In genomic region chr11:102934735-102935134, GRCh38 we compare ENCODE assay signal across 38 cellular contexts. TPM values are rescaled to one million over a fixed set of nuclear protein-coding genes. Genes with fewer than 3 reads are reported as not detected.
"Had no signal": no experiment of that assay in that cellular context is flagged by ENCODE, and none has a peak within 500 bp of the region (broad histone marks: within the 10 kb centered on the region; RNA-seq: fewer than 3 reads in every experiment).

No MANE protein-coding gene starts in this region.

- H3K4me3 ChIP-seq: ascending aorta, cardiac muscle cell had no signal

- H3K36me3 ChIP-seq: ascending aorta, cardiac muscle cell had no signal

- H3K4me1 ChIP-seq: ascending aorta had no signal

- H3K27me3 ChIP-seq: ascending aorta had no signal

- H3K4me1 Mint-ChIP-seq: activated CD4-positive, alpha-beta memory T cell treated with anti-CD3 and anti-CD28 coated beads, Interleukin-2, amount 10 ng/mL, durations not matched to agents 7 days and 5 days; activated CD4-positive, alpha-beta T cell treated with anti-CD3 and anti-CD28 coated beads for 36 hours; activated CD4-positive, alpha-beta T cell treated with anti-CD3 and anti-CD28 coated beads, Interleukin-2, amount 10 ng/mL, durations not matched to agents 7 days and 5 days; activated naive CD4-positive, alpha-beta T cell treated with anti-CD3 and anti-CD28 coated beads, Interleukin-2, amount 10 ng/mL, durations not matched to agents 7 days and 5 days; activated naive CD4-positive, alpha-beta T cell treated with anti-CD3 and anti-CD28 coated beads, Interleukin-2, amount 50 U/mL, for 24 hours; activated naive CD8-positive, alpha-beta T cell treated with anti-CD3 and anti-CD28 coated beads, Interleukin-2, amount 10 ng/mL, durations not matched to agents 7 days and 5 days; activated naive CD8-positive, alpha-beta T cell treated with anti-CD3 and anti-CD28 coated beads, Interleukin-2, amount 50 U/mL, for 24 hours; brain; central memory CD8-positive, alpha-beta T cell had no signal

- DNase-seq: activated CD4-positive, alpha-beta memory T cell treated with anti-CD3 and anti-CD28 coated beads, Interleukin-2, amount 10 ng/mL, durations not matched to agents 7 days and 5 days; activated CD4-positive, alpha-beta T cell treated with anti-CD3 and anti-CD28 coated beads for 1 hour; activated CD4-positive, alpha-beta T cell treated with anti-CD3 and anti-CD28 coated beads for 36 hours; activated CD4-positive, alpha-beta T cell treated with anti-CD3 and anti-CD28 coated beads for 48 hours; activated CD4-positive, alpha-beta T cell treated with anti-CD3 and anti-CD28 coated beads, Interleukin-2, amount 10 ng/mL, durations not matched to agents 7 days and 5 days; activated CD4-positive, alpha-beta T cell treated with anti-CD3 and anti-CD28 coated beads, Interleukin-2, amount 50 U/mL, for 48 hours; activated CD4-positive, CD25-positive, alpha-beta regulatory T cell; activated CD8-positive, alpha-beta memory T cell treated with anti-CD3 and anti-CD28 coated beads for 24 hours; activated CD8-positive, alpha-beta memory T cell treated with anti-CD3 and anti-CD28 coated beads, Interleukin-2, amount 10 ng/mL, durations not matched to agents 7 days and 5 days; activated CD8-positive, alpha-beta memory T cell treated with anti-CD3 and anti-CD28 coated beads, Interleukin-2, amount 50 U/mL, for 48 hours; activated CD8-positive, alpha-beta T cell treated with anti-CD3 and anti-CD28 coated beads, Interleukin-2, amount 10 ng/mL, durations not matched to agents 7 days and 5 days; activated effector memory CD4-positive, alpha-beta T cell treated with Interleukin-2 at 50 U/mL for 16 hours; activated gamma-delta T cell; activated naive CD4-positive, alpha-beta T cell treated with anti-CD3 and anti-CD28 coated beads, Interleukin-2, amount 10 ng/mL, durations not matched to agents 7 days and 5 days; activated naive CD4-positive, alpha-beta T cell treated with Interleukin-2 at 50 U/mL for 16 hours; activated naive CD8-positive, alpha-beta T cell treated with anti-CD3 and anti-CD28 coated beads, Interleukin-2, amount 10 ng/mL, durations not matched to agents 7 days and 5 days; activated naive CD8-positive, alpha-beta T cell treated with anti-CD3 and anti-CD28 coated beads, Interleukin-2, amount 50 U/mL, for 24 hours; activated T-cell treated with anti-CD3 and anti-CD28 coated beads, Interleukin-2, amount 50 U/mL, for 24 hours; activated T-cell treated with anti-CD3 and anti-CD28 coated beads, Interleukin-2, amount 50 U/mL, for 48 hours; amygdala; anterior cingulate cortex; caudate nucleus; cerebellar nuclear complex; T-helper 2 cell; T-helper 9 cell had no signal

- H3K27ac Mint-ChIP-seq: activated CD4-positive, alpha-beta memory T cell treated with anti-CD3 and anti-CD28 coated beads, Interleukin-2, amount 10 ng/mL, durations not matched to agents 7 days and 5 days; activated CD4-positive, alpha-beta T cell treated with anti-CD3 and anti-CD28 coated beads for 36 hours; activated CD4-positive, alpha-beta T cell treated with anti-CD3 and anti-CD28 coated beads, Interleukin-2, amount 10 ng/mL, durations not matched to agents 7 days and 5 days; activated CD8-positive, alpha-beta memory T cell treated with anti-CD3 and anti-CD28 coated beads, Interleukin-2, amount 10 ng/mL, durations not matched to agents 7 days and 5 days; activated CD8-positive, alpha-beta T cell treated with anti-CD3 and anti-CD28 coated beads, Interleukin-2, amount 10 ng/mL, durations not matched to agents 7 days and 5 days; activated naive CD4-positive, alpha-beta T cell treated with anti-CD3 and anti-CD28 coated beads, Interleukin-2, amount 10 ng/mL, durations not matched to agents 7 days and 5 days; activated naive CD4-positive, alpha-beta T cell treated with anti-CD3 and anti-CD28 coated beads, Interleukin-2, amount 50 U/mL, for 24 hours; activated naive CD8-positive, alpha-beta T cell; activated naive CD8-positive, alpha-beta T cell treated with anti-CD3 and anti-CD28 coated beads, Interleukin-2, amount 10 ng/mL, durations not matched to agents 7 days and 5 days; activated naive CD8-positive, alpha-beta T cell treated with anti-CD3 and anti-CD28 coated beads, Interleukin-2, amount 50 U/mL, for 24 hours; activated T-cell treated with anti-CD3 and anti-CD28 coated beads, Interleukin-2, amount 50 U/mL, for 24 hours; activated T-helper 2 cell treated with anti-CD3 and anti-CD28 coated beads, Interferon-gamma antibody, Interleukin-2, Interleukin-4, amounts not matched to agents 10 μg/mL and 5 μg/mL and 100 μg/mL, durations not matched to agents 14 hours and 24 hours and 36 hours; brain; T-helper 1 cell treated with Interleukin-12 subunit alpha and Interleukin-12 subunit beta and Interleukin-4 antibody, amounts not matched to agents 30 μg/mL and 1 μg/mL, for 36 hours; T-helper 2 cell treated with Interferon-gamma antibody and Interleukin-4, amounts not matched to agents 5 μg/mL and 100 μg/mL, for 36 hours had no signal

- H3K9me3 Mint-ChIP-seq: activated CD4-positive, alpha-beta memory T cell treated with anti-CD3 and anti-CD28 coated beads, Interleukin-2, amount 10 ng/mL, durations not matched to agents 7 days and 5 days; activated CD4-positive, alpha-beta T cell treated with anti-CD3 and anti-CD28 coated beads, Interleukin-2, amount 10 ng/mL, durations not matched to agents 7 days and 5 days; activated naive CD4-positive, alpha-beta T cell treated with anti-CD3 and anti-CD28 coated beads, Interleukin-2, amount 10 ng/mL, durations not matched to agents 7 days and 5 days; activated naive CD4-positive, alpha-beta T cell treated with anti-CD3 and anti-CD28 coated beads, Interleukin-2, amount 50 U/mL, for 24 hours; activated naive CD8-positive, alpha-beta T cell treated with anti-CD3 and anti-CD28 coated beads, Interleukin-2, amount 50 U/mL, for 24 hours; activated T-cell treated with anti-CD3 and anti-CD28 coated beads, Interleukin-2, amount 50 U/mL, for 24 hours; activated T-helper 2 cell treated with anti-CD3 and anti-CD28 coated beads, Interferon-gamma antibody, Interleukin-2, Interleukin-4, amounts not matched to agents 10 μg/mL and 5 μg/mL and 100 μg/mL, durations not matched to agents 14 hours and 24 hours and 36 hours; central memory CD8-positive, alpha-beta T cell; T-helper 1 cell treated with Interleukin-12 subunit alpha and Interleukin-12 subunit beta and Interleukin-4 antibody, amounts not matched to agents 30 μg/mL and 1 μg/mL, for 36 hours; T-helper 2 cell treated with Interferon-gamma antibody and Interleukin-4, amounts not matched to agents 5 μg/mL and 100 μg/mL, for 36 hours had no signal

- H3K27ac ChIP-seq: ascending aorta, cardiac muscle cell, VCaP had no signal

- H3K4me3 Mint-ChIP-seq: activated CD4-positive, alpha-beta memory T cell treated with anti-CD3 and anti-CD28 coated beads, Interleukin-2, amount 10 ng/mL, durations not matched to agents 7 days and 5 days; activated CD4-positive, alpha-beta T cell treated with anti-CD3 and anti-CD28 coated beads for 36 hours; activated CD4-positive, alpha-beta T cell treated with anti-CD3 and anti-CD28 coated beads, Interleukin-2, amount 10 ng/mL, durations not matched to agents 7 days and 5 days; activated CD8-positive, alpha-beta memory T cell treated with anti-CD3 and anti-CD28 coated beads, Interleukin-2, amount 10 ng/mL, durations not matched to agents 7 days and 5 days; activated CD8-positive, alpha-beta T cell treated with anti-CD3 and anti-CD28 coated beads, Interleukin-2, amount 10 ng/mL, durations not matched to agents 7 days and 5 days; activated naive CD4-positive, alpha-beta T cell treated with anti-CD3 and anti-CD28 coated beads, Interleukin-2, amount 10 ng/mL, durations not matched to agents 7 days and 5 days; activated naive CD4-positive, alpha-beta T cell treated with anti-CD3 and anti-CD28 coated beads, Interleukin-2, amount 50 U/mL, for 24 hours; activated naive CD8-positive, alpha-beta T cell; activated naive CD8-positive, alpha-beta T cell treated with anti-CD3 and anti-CD28 coated beads, Interleukin-2, amount 10 ng/mL, durations not matched to agents 7 days and 5 days; activated naive CD8-positive, alpha-beta T cell treated with anti-CD3 and anti-CD28 coated beads, Interleukin-2, amount 50 U/mL, for 24 hours; activated T-cell treated with anti-CD3 and anti-CD28 coated beads, Interleukin-2, amount 50 U/mL, for 24 hours; brain; central memory CD8-positive, alpha-beta T cell; T-helper 1 cell treated with Interleukin-12 subunit alpha and Interleukin-12 subunit beta and Interleukin-4 antibody, amounts not matched to agents 30 μg/mL and 1 μg/mL, for 36 hours; T-helper 2 cell treated with Interferon-gamma antibody and Interleukin-4, amounts not matched to agents 5 μg/mL and 100 μg/mL, for 36 hours had no signal

- H3K36me3 Mint-ChIP-seq: activated CD8-positive, alpha-beta memory T cell treated with anti-CD3 and anti-CD28 coated beads, Interleukin-2, amount 10 ng/mL, durations not matched to agents 7 days and 5 days; activated naive CD4-positive, alpha-beta T cell treated with anti-CD3 and anti-CD28 coated beads, Interleukin-2, amount 10 ng/mL, durations not matched to agents 7 days and 5 days; activated naive CD4-positive, alpha-beta T cell treated with anti-CD3 and anti-CD28 coated beads, Interleukin-2, amount 50 U/mL, for 24 hours; activated naive CD8-positive, alpha-beta T cell; activated naive CD8-positive, alpha-beta T cell treated with anti-CD3 and anti-CD28 coated beads, Interleukin-2, amount 10 ng/mL, durations not matched to agents 7 days and 5 days; brain had no signal

- H3K9me3 ChIP-seq: ascending aorta had no signal

- ATAC-seq: activated CD4-positive, alpha-beta T cell treated with anti-CD3 and anti-CD28 coated beads for 36 hours; activated CD4-positive, CD25-positive, alpha-beta regulatory T cell treated with anti-CD3 and anti-CD28 coated beads, Interleukin-2, amount 50 U/mL, for 24 hours; activated CD8-positive, alpha-beta memory T cell treated with anti-CD3 and anti-CD28 coated beads, Interleukin-2, amount 10 ng/mL, durations not matched to agents 7 days and 5 days; activated CD8-positive, alpha-beta T cell treated with anti-CD3 and anti-CD28 coated beads, Interleukin-2, amount 10 ng/mL, durations not matched to agents 7 days and 5 days; activated naive CD8-positive, alpha-beta T cell treated with anti-CD3 and anti-CD28 coated beads, Interleukin-2, amount 50 U/mL, for 24 hours had no signal

RNA-seq across cellular contexts. Expression of gene MMP13, which starts 20.8 kb away (rescaled TPM):
- total RNA-seq: activated CD4-positive, alpha-beta memory T cell treated with anti-CD3 and anti-CD28 coated beads, Interleukin-2, amount 10 ng/mL, durations not matched to agents 7 days and 5 days; activated CD4-positive, alpha-beta T cell treated with anti-CD3 and anti-CD28 coated beads for 36 hours; activated CD4-positive, alpha-beta T cell treated with anti-CD3 and anti-CD28 coated beads, Interleukin-2, amount 10 ng/mL, durations not matched to agents 7 days and 5 days; activated CD8-positive, alpha-beta memory T cell treated with anti-CD3 and anti-CD28 coated beads, Interleukin-2, amount 10 ng/mL, durations not matched to agents 7 days and 5 days; activated CD8-positive, alpha-beta T cell treated with anti-CD3 and anti-CD28 coated beads, Interleukin-2, amount 10 ng/mL, durations not matched to agents 7 days and 5 days; activated naive CD8-positive, alpha-beta T cell treated with anti-CD3 and anti-CD28 coated beads, Interleukin-2, amount 10 ng/mL, durations not matched to agents 7 days and 5 days; activated T-helper 2 cell treated with anti-CD3 and anti-CD28 coated beads, Interferon-gamma antibody, Interleukin-2, Interleukin-4, amounts not matched to agents 10 μg/mL and 5 μg/mL and 100 μg/mL, durations not matched to agents 14 hours and 24 hours and 36 hours; ascending aorta; bronchial epithelial cell; cardiac muscle cell had no signal
- polyA plus RNA-seq: adipose tissue, cardiac muscle cell had no signal

RNA-seq across cellular contexts. Expression of gene MMP12, which starts 60.0 kb away (rescaled TPM):
- total RNA-seq: activated CD4-positive, alpha-beta memory T cell treated with anti-CD3 and anti-CD28 coated beads, Interleukin-2, amount 10 ng/mL, durations not matched to agents 7 days and 5 days; activated CD4-positive, alpha-beta T cell treated with anti-CD3 and anti-CD28 coated beads for 36 hours; activated CD4-positive, alpha-beta T cell treated with anti-CD3 and anti-CD28 coated beads, Interleukin-2, amount 10 ng/mL, durations not matched to agents 7 days and 5 days; activated CD8-positive, alpha-beta memory T cell treated with anti-CD3 and anti-CD28 coated beads, Interleukin-2, amount 10 ng/mL, durations not matched to agents 7 days and 5 days; activated CD8-positive, alpha-beta T cell treated with anti-CD3 and anti-CD28 coated beads, Interleukin-2, amount 10 ng/mL, durations not matched to agents 7 days and 5 days; activated naive CD8-positive, alpha-beta T cell treated with anti-CD3 and anti-CD28 coated beads, Interleukin-2, amount 10 ng/mL, durations not matched to agents 7 days and 5 days; activated T-helper 2 cell treated with anti-CD3 and anti-CD28 coated beads, Interferon-gamma antibody, Interleukin-2, Interleukin-4, amounts not matched to agents 10 μg/mL and 5 μg/mL and 100 μg/mL, durations not matched to agents 14 hours and 24 hours and 36 hours; ascending aorta; bronchial epithelial cell; cardiac muscle cell had no signal
- polyA plus RNA-seq: cardiac muscle cell had no signal
